In genomic region chr5:132479073-132479811, GRCh38 we compare ENCODE assay signal across 9 cellular contexts.
DNase-seq lines count a peak whose midpoint lies in the region; ATAC-seq and TF ChIP-seq lines count a peak whose summit lies in the region.
"Had no signal": no experiment of that assay in that cellular context is flagged by ENCODE, and none has a peak within 500 bp of the region (broad histone marks: within the 10 kb centered on the region; RNA-seq: fewer than 3 reads in every experiment).

No MANE protein-coding gene starts in this region.

- in situ Hi-C loops in HAP-1 (cut with MboI; ENCODE audit: low sequenced_read_pairs), result no loop called here

- peak overlapping the region in 5 of 11 experiments; percentile 19 to 43 (median 31); a peak in 7 of 22 replicates for H3K9ac ChIP-seq in BLaER1 treated with 17β-estradiol and CSF1 and Interleukin-3, amounts not matched to agents 10 nM and 100 nM

- peaks cover 36 to 88% (median 81%) of the 10 kb centered on the region in 10 experiments for H3K4me1 ChIP-seq in BLaER1 treated with 17β-estradiol and CSF1 and Interleukin-3, amounts not matched to agents 10 nM and 100 nM
- no peaks in the 10 kb centered on the region for H3K4me1 ChIP-seq in HAP-1

- H4K20me1 ChIP-seq in BLaER1 treated with 17β-estradiol and CSF1 and Interleukin-3, amounts not matched to agents 10 nM and 100 nM, result peaks cover 15 to 45% (median 31%) of the 10 kb centered on the region in 11 experiments; a peak in 20 of 22 replicates

- DNase-seq in epithelial cell of esophagus (ENCODE audit: low read depth) (peak; percentile 34), globus pallidus (ENCODE audit: low spot score) (no peak), SHP77 treated with DMSO at 0.1 percent for 48 hours (lab: John Stamatoyannopoulos, UW) (no peak), HAP-1 (ENCODE audit: low spot score in 2 of 2) (no peak), NCI-H446 treated with DMSO at 0.1 percent for 48 hours (lab: John Stamatoyannopoulos, UW) (no peak)

- H3K27me3 ChIP-seq in BLaER1 treated with 17β-estradiol and CSF1 and Interleukin-3, amounts not matched to agents 10 nM and 100 nM, result no peaks in the 10 kb centered on the region
- no peaks in the 10 kb centered on the region for H3K27me3 ChIP-seq in HAP-1 (ENCODE audit: low read depth)

- TF ChIP-seq CTCF in epithelial cell of esophagus (IDR thresholded peaks at IDR 0.05; ENCODE audit: insufficient read depth, low read depth, low read length, missing control alignments), result no peak

- H3K36me3 ChIP-seq in BLaER1 treated with 17β-estradiol and CSF1 and Interleukin-3, amounts not matched to agents 10 nM and 100 nM, result peaks cover 26 to 38% (median 33%) of the 10 kb centered on the region in 11 experiments
- peaks cover under 1% of the 10 kb centered on the region for H3K36me3 ChIP-seq in HAP-1 (replicated peaks)

- peak overlapping the region; percentile 29 to 72 (median 50) for H3K4me2 ChIP-seq in BLaER1 treated with 17β-estradiol and CSF1 and Interleukin-3, amounts not matched to agents 10 nM and 100 nM

- ATAC-seq in GM19351 (IDR thresholded peaks at IDR 0.05; ENCODE audit: unreplicated experiment) (peak; percentile 55), HG03571 (IDR thresholded peaks at IDR 0.05; ENCODE audit: unreplicated experiment) (peak; percentile 51)

- H3K27ac ChIP-seq in BLaER1 treated with 17β-estradiol and CSF1 and Interleukin-3, amounts not matched to agents 10 nM and 100 nM, result peak overlapping the region in 9 of 11 experiments; percentile 5 to 70 (median 39); a peak in 17 of 22 replicates
- H3K27ac ChIP-seq: VCaP had no signal

- no peak overlapping the region for H3K4me3 ChIP-seq in BLaER1 treated with 17β-estradiol and CSF1 and Interleukin-3, amounts not matched to agents 10 nM and 100 nM
- H3K4me3 ChIP-seq in epithelial cell of esophagus (ENCODE audit: low read length), result no peak overlapping the region
- H3K4me3 ChIP-seq in HAP-1, result no peak overlapping the region

- no peaks in the 10 kb centered on the region for H3K9me3 ChIP-seq in BLaER1 treated with 17β-estradiol and CSF1 and Interleukin-3, amounts not matched to agents 10 nM and 100 nM (replicated peaks in 1 of 11)
- no peaks in the 10 kb centered on the region for H3K9me3 ChIP-seq in HAP-1
